ENCODE assay signal across 11 cellular contexts in genomic region chr6:158357570-158358216, GRCh38. TPM values are rescaled to one million over a fixed set of nuclear protein-coding genes. Genes with fewer than 3 reads are reported as not detected.
DNase-seq lines count a peak whose midpoint lies in the region; ATAC-seq, FAIRE-seq and TF ChIP-seq lines count a peak whose summit lies in the region.
"Had no signal": no experiment of that assay in that cellular context is flagged by ENCODE, and none has a peak within 500 bp of the region (broad histone marks: within the 10 kb centered on the region; RNA-seq: fewer than 3 reads in every experiment).

No MANE protein-coding gene starts in this region.

- FAIRE-seq in GM19239 (lab: Jason Lieb, UNC) = peak; percentile 54
- FAIRE-seq: H54 had no signal

- peak; percentile 67 for ATAC-seq in HG03066 (IDR thresholded peaks at IDR 0.05; ENCODE audit: low read depth, unreplicated experiment)
- ATAC-seq in central memory CD8-positive, alpha-beta T cell (replicated peaks; ENCODE audit: extremely low read depth, poor library complexity, severe bottlenecking) = no peak

- peak; percentile 68 for DNase-seq in GM12865 (ENCODE audit: low read depth)
- peak; percentile 30 for DNase-seq in GM19239 (ENCODE audit: insufficient read length, low spot score)
- no peak for DNase-seq in central memory CD8-positive, alpha-beta T cell (ENCODE audit: low spot score in 2 of 2)
- no peak for DNase-seq in RPMI8226
- DNase-seq in NCI-H1105 treated with DMSO at 0.1 percent for 48 hours (lab: John Stamatoyannopoulos, UW) = no peak
- no peak for DNase-seq in HUDEP-2 (lab: John Stamatoyannopoulos, UW; ENCODE audit: unreplicated experiment in 76 of 76)
- no peak for DNase-seq in posterior vena cava (ENCODE audit: low spot score)
- DNase-seq: Calu3, mesendoderm had no signal

- peaks cover 59% of the 10 kb centered on the region for H3K4me1 Mint-ChIP-seq in central memory CD8-positive, alpha-beta T cell

- TF ChIP-seq CTCF in GM12865 (IDR thresholded peaks at IDR 0.05; ENCODE audit: insufficient read depth, low read depth, low read length, missing control alignments) = no peak

- intact Hi-C loops in posterior vena cava (cut with DNase I) = no loop called here

- no peaks in the 10 kb centered on the region for H3K27me3 Mint-ChIP-seq in central memory CD8-positive, alpha-beta T cell

- H3K36me3 Mint-ChIP-seq in central memory CD8-positive, alpha-beta T cell (ENCODE audit: insufficient read depth) = no peaks in the 10 kb centered on the region

- H3K4me3 Mint-ChIP-seq in central memory CD8-positive, alpha-beta T cell = no peak overlapping the region

- peak overlapping the region; percentile 39 for H3K4me3 ChIP-seq in GM12865 (ENCODE audit: low read depth, low read length)

- no peaks in the 10 kb centered on the region for H3K9me3 Mint-ChIP-seq in central memory CD8-positive, alpha-beta T cell

- peak overlapping the region; percentile 33 for H3K27ac Mint-ChIP-seq in central memory CD8-positive, alpha-beta T cell (ENCODE audit: low read depth)

RNA-seq across cellular contexts. Expression of gene TULP4, which starts 45.4 kb away (rescaled TPM):
- total RNA-seq in posterior vena cava = 10 to 100 TPM; 66.3 to 71.9 TPM

Comparison
In these comparisons a context has a peak if more than half of its experiments do, and no peak if none do; other contexts are left out.
1. DNase-seq: peak in GM12865 (single experiment) and GM19239 (single experiment); none in central memory CD8-positive, alpha-beta T cell (0 of 2), RPMI8226 (single experiment), NCI-H1105 treated with DMSO at 0.1 percent for 48 hours (single experiment), HUDEP-2 (0 of 76) and posterior vena cava (single experiment).